Comparison of ENCODE assay signal across 17 cellular contexts in genomic region chr21:42862123-42862475, GRCh38.
"Had no signal": no experiment of that assay in that cellular context is flagged by ENCODE, and none has a peak within 500 bp of the region (broad histone marks: within the 10 kb centered on the region; RNA-seq: fewer than 3 reads in every experiment).

No MANE protein-coding gene starts in this region.

- H3K27me3 Mint-ChIP-seq: IgD-negative memory B cell had no signal

- H3K9me3 ChIP-seq: SJSA1 had no signal

- H3K27ac Mint-ChIP-seq: IgD-negative memory B cell had no signal

- H3K4me3 Mint-ChIP-seq: IgD-negative memory B cell had no signal

- H3K9me3 Mint-ChIP-seq: IgD-negative memory B cell had no signal

- H3K4me1 ChIP-seq: SJSA1 had no signal

- H3K27ac ChIP-seq: HL-60, SJSA1, SK-N-MC had no signal

- H3K4me3 ChIP-seq: SJSA1, SK-N-MC had no signal

- H3K27me3 ChIP-seq: SJSA1 had no signal

- DNase-seq: KBM-7, MV-4-11, NCI-H1048, NCI-H1436 treated with DMSO at 0.1 percent for 48 hours, NCI-H1694, NCI-H187 treated with DMSO at 0.1 percent for 48 hours, NCI-H2029 treated with DMSO at 0.1 percent for 48 hours, NCI-H446 treated with DMSO at 0.1 percent for 48 hours, NCI-H526, NCI-H82, OCI-M1, Right ventricle myocardium superior, SIG-M5 had no signal
